In genomic region chr7:118477026-118477425, GRCh38 we compare ENCODE assay signal across 21 cellular contexts.
"Had no signal": no experiment of that assay in that cellular context is flagged by ENCODE, and none has a peak within 500 bp of the region (broad histone marks: within the 10 kb centered on the region; RNA-seq: fewer than 3 reads in every experiment).

No MANE protein-coding gene starts in this region.

- DNase-seq: dermis blood vessel endothelial cell; effector CD4-positive, alpha-beta T cell; effector memory CD8-positive, alpha-beta T cell; endodermal cell; erythroblast; esophagus squamous epithelium; foreskin fibroblast; foreskin melanocyte; gastrocnemius medialis; glutamatergic neuron; head of caudate nucleus; heart right ventricle; hippocampal formation; left cardiac atrium; left lung; left ventricle myocardium superior; lower lobe of right lung; mesenchymal stem cell; mucosa of descending colon; naive B cell; naive thymus-derived CD8-positive, alpha-beta T cell had no signal
